ENCODE assay signal across 8 cellular contexts in the genomic region with DNA sequence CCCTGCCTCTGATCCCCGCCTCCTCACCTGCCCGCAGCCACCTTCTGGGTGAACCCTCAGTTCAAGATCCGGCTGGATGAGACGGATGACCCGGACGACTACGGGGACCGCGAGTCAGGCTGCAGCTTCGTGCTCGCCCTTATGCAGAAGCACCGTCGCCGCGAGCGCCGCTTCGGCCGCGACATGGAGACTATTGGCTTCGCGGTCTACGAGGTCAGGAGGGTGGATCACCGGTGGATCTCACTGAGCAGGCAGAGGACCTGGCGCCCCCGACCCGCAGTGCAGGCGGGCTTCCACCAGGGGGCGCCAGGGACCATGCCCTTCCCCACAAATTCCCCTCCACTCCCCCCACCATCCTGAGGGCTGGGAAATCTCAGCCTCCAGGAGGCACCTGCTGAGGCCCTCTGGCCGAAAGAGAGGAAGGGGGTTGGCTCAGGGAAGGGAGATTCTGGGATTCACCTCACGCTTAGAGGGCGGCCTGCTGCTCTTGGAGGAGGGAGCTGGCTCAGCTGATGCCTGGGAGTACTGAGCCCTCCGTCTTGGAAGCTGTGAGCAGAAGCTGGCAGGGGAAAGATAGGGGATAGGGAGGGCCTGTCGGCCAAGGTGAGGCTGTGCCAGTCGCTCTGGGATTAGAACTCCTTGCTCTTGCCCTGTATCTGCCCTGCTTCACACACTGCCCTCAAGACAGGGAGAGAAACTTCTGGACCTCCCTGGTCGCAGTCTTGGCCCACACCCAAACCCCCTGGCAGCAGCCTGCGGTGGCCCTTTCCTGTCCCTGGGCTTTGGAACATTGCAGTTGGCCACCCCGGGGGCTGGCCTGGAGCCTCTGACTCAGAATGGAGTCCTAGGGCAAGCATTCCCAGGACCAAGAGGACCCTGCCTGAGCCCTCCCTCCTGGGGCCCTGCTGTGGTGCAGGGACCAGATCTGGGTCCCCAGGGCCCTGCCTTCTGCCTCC. TPM values are rescaled to one million over a fixed set of nuclear protein-coding genes. Genes with fewer than 3 reads are reported as not detected.
DNase-seq lines count a peak whose midpoint lies in the region; ATAC-seq and TF ChIP-seq lines count a peak whose summit lies in the region.

No MANE protein-coding gene starts in this region.

- peaks cover 18% of the 10 kb centered on the region for H3K36me3 ChIP-seq in OCI-LY3 (replicated peaks; ENCODE audit: low read depth, low read length)
- peaks cover 0 to 95% (median 87%) of the 10 kb centered on the region in 9 donors for H3K36me3 ChIP-seq in heart left ventricle

- POLR2A ChIA-PET in AG04449 (lab: Yijun Ruan, JAX) = interaction anchor here (0.7 kb wide), 1 partner anchor 287 kb away, joined by 3 read pairs; no protein-coding TSS in a partner anchor

- H3K9me3 ChIP-seq in OCI-LY3 (ENCODE audit: insufficient read depth, low read length) (no peaks in the 10 kb centered on the region), heart left ventricle (no peaks in the 10 kb centered on the region)

- 61 to 78% (median 66%) methylated on average over 10 to 38 of the region's 38 CpGs for WGBS in heart left ventricle, 4 donors

- H2AFZ ChIP-seq in OCI-LY3 (ENCODE audit: low read depth, low read length) = no peak overlapping the region

- H3K4me1 Mint-ChIP-seq in activated naive CD8-positive, alpha-beta T cell treated with anti-CD3 and anti-CD28 coated beads for 36 hours = peaks cover 2% of the 10 kb centered on the region

- H3K27me3 ChIP-seq in OCI-LY3 (ENCODE audit: low read depth, low read length) (no peaks in the 10 kb centered on the region), heart left ventricle (no peaks in the 10 kb centered on the region)

- H3K27me3 Mint-ChIP-seq in activated naive CD8-positive, alpha-beta T cell treated with anti-CD3 and anti-CD28 coated beads for 36 hours = no peaks in the 10 kb centered on the region

- H3K4me2 ChIP-seq in OCI-LY3 (ENCODE audit: low read length) = no peak overlapping the region; the same call in 1 of the 2 replicates

- peak in 3 of 4 donors; percentile 42 to 62 (median 45) for ATAC-seq in heart left ventricle
- ATAC-seq in HG02852 (IDR thresholded peaks at IDR 0.05; ENCODE audit: unreplicated experiment) = no peak
- ATAC-seq in HG02623 (IDR thresholded peaks at IDR 0.05; ENCODE audit: unreplicated experiment) = no peak

- no peak overlapping the region for H3K4me3 ChIP-seq in AG04449 (ENCODE audit: low read depth, low read length)
- no peak overlapping the region for H3K4me3 ChIP-seq in GM12865 (ENCODE audit: low read depth, low read length)
- H3K4me3 ChIP-seq in OCI-LY3 (ENCODE audit: low read length) = no peak overlapping the region
- H3K4me3 ChIP-seq in heart left ventricle = no peak overlapping the region

- no peaks in the 10 kb centered on the region for H4K20me1 ChIP-seq in OCI-LY3 (ENCODE audit: insufficient read depth, low read length)

- intact Hi-C loops in heart left ventricle (cut with DNase I) = loop anchor here in 2 of 10 donors (5.0 to 10.0 kb wide), 2 partner anchors 47 to 50 kb away; no protein-coding TSS in a partner anchor

- no peaks in the 10 kb centered on the region for H3K9me3 Mint-ChIP-seq in activated naive CD8-positive, alpha-beta T cell treated with anti-CD3 and anti-CD28 coated beads for 36 hours

- no peak overlapping the region for H3K27ac Mint-ChIP-seq in activated naive CD8-positive, alpha-beta T cell treated with anti-CD3 and anti-CD28 coated beads for 36 hours

- no peak overlapping the region for H3K4me3 Mint-ChIP-seq in activated naive CD8-positive, alpha-beta T cell treated with anti-CD3 and anti-CD28 coated beads for 36 hours

- no peak overlapping the region for H3K27ac ChIP-seq in OCI-LY3 (ENCODE audit: low read length)
- H3K27ac ChIP-seq in heart left ventricle = no peak overlapping the region

- CTCF ChIA-PET in AG04449 (lab: Yijun Ruan, JAX) = interaction anchor here (0.6 to 6.0 kb wide), 25 partner anchors 8 to 129 kb away, joined by 3 to 34 read pairs (median 5); partner anchors contain the start of genes CAPN1, CDC42EP2 and DPF2

- no peak overlapping the region for H3K9ac ChIP-seq in OCI-LY3 (ENCODE audit: low read length)

- H3K4me1 ChIP-seq in OCI-LY3 (ENCODE audit: low read length) (peaks cover 6% of the 10 kb centered on the region), heart left ventricle (no peaks in the 10 kb centered on the region)

- no peaks in the 10 kb centered on the region for H3K79me2 ChIP-seq in OCI-LY3 (ENCODE audit: low read length)

- no peaks in the 10 kb centered on the region for H3K36me3 Mint-ChIP-seq in activated naive CD8-positive, alpha-beta T cell treated with anti-CD3 and anti-CD28 coated beads for 36 hours

- DNase-seq in AG04449 (ENCODE audit: low read depth, low spot score) (no peak), GM12865 (ENCODE audit: low read depth) (peak; percentile 46), heart left ventricle (peak in 1 of 5 donors; percentile 19), retina (peak; percentile 84)
- peak; percentile 54 for DNase-seq in activated naive CD8-positive, alpha-beta T cell treated with anti-CD3 and anti-CD28 coated beads for 36 hours

- no peak for TF ChIP-seq POLR2A in heart left ventricle (IDR thresholded peaks at IDR 0.05)

- peak; percentile 88 for TF ChIP-seq CTCF in AG04449 (IDR thresholded peaks at IDR 0.05; ENCODE audit: insufficient read depth, low read length, missing control alignments)
- peak; percentile 88 for TF ChIP-seq CTCF in GM12865 (IDR thresholded peaks at IDR 0.05; ENCODE audit: insufficient read depth, low read depth, low read length, missing control alignments)
- peak; percentile 95 for TF ChIP-seq CTCF in OCI-LY3 (IDR thresholded peaks at IDR 0.05; ENCODE audit: low read depth, low read length)
- TF ChIP-seq CTCF in heart left ventricle (IDR thresholded peaks at IDR 0.05) = peak; percentile 68 to 96 (median 80)

RNA-seq across cellular contexts. Expression of gene CAPN1, which starts 23.2 kb away (rescaled TPM):
- 10 to 100 TPM; 57.9 to 66.7 TPM for total RNA-seq in activated naive CD8-positive, alpha-beta T cell treated with anti-CD3 and anti-CD28 coated beads for 36 hours
- total RNA-seq in heart left ventricle = 100 to 1,000 TPM in 2 of 9 donors, 10 to 100 TPM in 7; 67.8 to 139 (median 86.1) TPM
- 100 to 1,000 TPM in 1 of 2 donors, 10 to 100 TPM in 1; 69.6 to 114 TPM for polyA plus RNA-seq in heart left ventricle

RNA-seq across cellular contexts. Expression of gene SPDYC, which starts 34.9 kb away (rescaled TPM):
- not detected for total RNA-seq in activated naive CD8-positive, alpha-beta T cell treated with anti-CD3 and anti-CD28 coated beads for 36 hours
- not detected for total RNA-seq in heart left ventricle
- not detected for polyA plus RNA-seq in heart left ventricle

RNA-seq across cellular contexts. Expression of gene POLA2, which starts 56.8 kb away (rescaled TPM):
- 10 to 100 TPM; 73.8 to 74.5 TPM for total RNA-seq in activated naive CD8-positive, alpha-beta T cell treated with anti-CD3 and anti-CD28 coated beads for 36 hours
- 1 to 10 TPM; 3.2 to 9.0 (median 4.2) TPM for total RNA-seq in heart left ventricle
- polyA plus RNA-seq in heart left ventricle = 1 to 10 TPM; 4.3 to 6.7 TPM

Comparison
In these comparisons a context has a peak if more than half of its experiments do, and no peak if none do; other contexts are left out.
1. ATAC-seq: peak in heart left ventricle (3 of 4); none in HG02852 (single experiment) and HG02623 (single experiment).
2. RNA of gene POLA2, which starts 56.8 kb away (total RNA-seq): 73.8 to 74.5 TPM in activated naive CD8-positive, alpha-beta T cell treated with anti-CD3 and anti-CD28 coated beads for 36 hours; 3.2 to 9.0 TPM in heart left ventricle; every median in the first group is over 4 times any median in the second.
3. Peak in every context shown above with its lines, with median percentiles within 50 percentile points of each other: CTCF ChIP-seq.